In genomic region chr2:126244937-126245336, GRCh38 we compare ENCODE assay signal across 7 cellular contexts.
DNase-seq lines count a peak whose midpoint lies in the region; ATAC-seq and TF ChIP-seq lines count a peak whose summit lies in the region.

No MANE protein-coding gene starts in this region.

- H4K20me1 ChIP-seq in HCT116 (ENCODE audit: insufficient read depth): no peaks in the 10 kb centered on the region
- no peaks in the 10 kb centered on the region for H4K20me1 ChIP-seq in PC-3 (ENCODE audit: low read length)

- peak; percentile 17; the same call in 1 of the 2 replicates for TF ChIP-seq RAD21 in HCT116 (IDR thresholded peaks at IDR 0.05; ENCODE audit: low read depth)

- H2AFZ ChIP-seq in HCT116 (ENCODE audit: low read depth, low read length, poor library complexity, severe bottlenecking) (no peak overlapping the region), PC-3 (ENCODE audit: low read length) (no peak overlapping the region)

- H3K36me3 ChIP-seq in HCT116 (ENCODE audit: control insufficient read depth in 1 of 2, insufficient read depth in 2 of 2, low read length in 2 of 2) (no peaks in the 10 kb centered on the region), PC-3 (ENCODE audit: low read depth, low read length) (no peaks in the 10 kb centered on the region), colonic mucosa (no peaks in the 10 kb centered on the region)

- H3K27me3 ChIP-seq in HCT116 (ENCODE audit: insufficient read depth, low read length): no peaks in the 10 kb centered on the region
- no peaks in the 10 kb centered on the region for H3K27me3 ChIP-seq in PC-3 (ENCODE audit: low read length)
- no peaks in the 10 kb centered on the region for H3K27me3 ChIP-seq in colonic mucosa

- intact Hi-C loops in HCT116 (cut with micrococcal nuclease): no loop called here
- intact Hi-C loops in PC-3 (cut with micrococcal nuclease): no loop called here
- intact Hi-C loops in colonic mucosa (cut with DNase I): no loop called here
- intact Hi-C loops in sciatic nerve (cut with DNase I): no loop called here

- H3K27ac ChIP-seq in HCT116 (ENCODE audit: low read depth, low read length) (no peak overlapping the region), PC-3 (ENCODE audit: low read length) (no peak overlapping the region), colonic mucosa (no peak overlapping the region)

- CTCF ChIA-PET in HCT116 (lab: Charles Lee) (no interaction called here), PC-3 (lab: Charles Lee) (no interaction called here)

- H3K79me2 ChIP-seq in HCT116 (ENCODE audit: insufficient read depth, low read length) (no peaks in the 10 kb centered on the region), PC-3 (ENCODE audit: low read length) (no peaks in the 10 kb centered on the region)

- H3K9ac ChIP-seq in HCT116 (ENCODE audit: low read length) (no peak overlapping the region), PC-3 (ENCODE audit: low read length) (no peak overlapping the region), colonic mucosa (ENCODE audit: low read depth in 2 of 2, low read length in 2 of 2) (no peak overlapping the region)

- no peak overlapping the region for H3K4me2 ChIP-seq in HCT116 (ENCODE audit: low read length)
- H3K4me2 ChIP-seq in PC-3 (ENCODE audit: low read length): no peak overlapping the region

- peak; percentile 51 for TF ChIP-seq CTCF in GM10266 (IDR thresholded peaks at IDR 0.05; ENCODE audit: control insufficient read depth, insufficient read depth, low read depth, missing control alignments)
- peak in 1 of 3 experiments; percentile 22; a peak in 1 of 6 replicates for TF ChIP-seq CTCF in HCT116 (IDR thresholded peaks at IDR 0.05 in 2 of 3, conservative IDR thresholded peaks at IDR 0.05 in 1 of 3; ENCODE audit: borderline replicate concordance in 1 of 3, insufficient read depth in 1 of 3, low read depth in 2 of 3, low read length in 2 of 3)
- peak; percentile 43; the same call in 1 of the 2 replicates for TF ChIP-seq CTCF in PC-3 (conservative IDR thresholded peaks at IDR 0.05; ENCODE audit: low read depth, low read length)
- TF ChIP-seq CTCF in colonic mucosa (IDR thresholded peaks at IDR 0.05): no peak

- H3K9me3 ChIP-seq in HCT116 (ENCODE audit: control insufficient read depth in 1 of 2, insufficient read depth in 1 of 2, low read depth in 1 of 2, low read length in 2 of 2) (peaks cover 0 to 18% of the 10 kb centered on the region in 2 experiments; a peak in 2 of 4 replicates), PC-3 (ENCODE audit: low read length) (no peaks in the 10 kb centered on the region), colonic mucosa (no peaks in the 10 kb centered on the region)

- H3K4me1 ChIP-seq in HCT116 (ENCODE audit: control insufficient read depth in 1 of 2, insufficient read depth in 2 of 2, low read length in 2 of 2) (no peaks in the 10 kb centered on the region), PC-3 (ENCODE audit: insufficient read depth, low read length) (no peaks in the 10 kb centered on the region), colonic mucosa (no peaks in the 10 kb centered on the region)

- DNase-seq in GM10266 (ENCODE audit: extremely low spot score): peak; percentile 35
- DNase-seq in HCT116 (ENCODE audit: low read depth, low spot score): no peak
- peak; percentile 32 for DNase-seq in PC-3
- peak; percentile 40 for DNase-seq in colonic mucosa
- DNase-seq in sciatic nerve (ENCODE audit: low spot score): peak; percentile 66
- no peak for DNase-seq in LoVo (ENCODE audit: low spot score)

- H3K9me2 ChIP-seq in HCT116 (ENCODE audit: insufficient read depth): no peaks in the 10 kb centered on the region
- no peaks in the 10 kb centered on the region for H3K9me2 ChIP-seq in PC-3 (replicated peaks; ENCODE audit: low read length)

- H3F3A ChIP-seq in PC-3 (ENCODE audit: low read length, unreplicated experiment): no peaks in the 10 kb centered on the region

- RAD21 ChIA-PET in HCT116 (lab: Charles Lee; ENCODE audit: low non-redundant PET in 1 of 2, low total read pairs in 2 of 2, uncharacterized antibody in 2 of 2, unreplicated experiment in 2 of 2): no interaction called here

- no peak for TF ChIP-seq POLR2A in HCT116 (IDR thresholded peaks at IDR 0.05; ENCODE audit: borderline replicate concordance, extremely low read depth, insufficient read depth, insufficient read length)

- ATAC-seq in HCT116 (no peak), PC-3 (no peak), sciatic nerve (no peak), GM21423 (IDR thresholded peaks at IDR 0.05; ENCODE audit: unreplicated experiment) (no peak)

- no TSS peak for BruUV-seq in HCT116 (replicated peaks; lab: Mats Ljungman, UMichigan)
- BruUV-seq in PC-3 (replicated peaks; lab: Mats Ljungman, UMichigan): no TSS peak

- H3K4me3 ChIP-seq in HCT116 (replicated peaks in 1 of 2; ENCODE audit: low read depth in 1 of 2, low read length in 2 of 2) (no peak overlapping the region), PC-3 (ENCODE audit: low read length) (no peak overlapping the region), colonic mucosa (no peak overlapping the region)

- POLR2A ChIA-PET in HCT116 (lab: Charles Lee) (no interaction called here), PC-3 (lab: Charles Lee; ENCODE audit: unreplicated experiment) (no interaction called here)

TF ChIP-seq in HCT116, 20 proteins besides CTCF, POLR2A, EP300 and RAD21:
- TF ChIP-seq ZFX (IDR thresholded peaks at IDR 0.05): no peak

Comparison
In these comparisons a context has a peak if more than half of its experiments do, and no peak if none do; other contexts are left out.
1. DNase-seq: peak in GM10266 (single experiment), PC-3 (single experiment), colonic mucosa (single experiment) and sciatic nerve (single experiment); none in HCT116 (single experiment) and LoVo (single experiment).